18 cellular contexts compared by ENCODE assay signal in genomic region chr17:3575506-3575905, GRCh38. TPM values are rescaled to one million over a fixed set of nuclear protein-coding genes. Genes with fewer than 3 reads are reported as not detected.
DNase-seq lines count a peak whose midpoint lies in the region; ATAC-seq and TF ChIP-seq lines count a peak whose summit lies in the region.
"Had no signal": no experiment of that assay in that cellular context is flagged by ENCODE, and none has a peak within 500 bp of the region (broad histone marks: within the 10 kb centered on the region; RNA-seq: fewer than 3 reads in every experiment).

No MANE protein-coding gene starts in this region.

- H3K27ac ChIP-seq in Panc1 (ENCODE audit: low read length) (no peak overlapping the region), suprapubic skin (peak overlapping the region; percentile 29)
- H3K27ac ChIP-seq: SJSA1, VCaP had no signal

- ATAC-seq in Panc1 = no peak
- no peak for ATAC-seq in activated T-cell treated with anti-CD3 and anti-CD28 coated beads, Interleukin-2, amount 50 U/mL, for 4 hours
- ATAC-seq: activated CD8-positive, alpha-beta memory T cell treated with anti-CD3 and anti-CD28 coated beads, Interleukin-2, amount 10 ng/mL, durations not matched to agents 7 days and 5 days; right cardiac atrium; stimulated activated memory B cell treated with anti-CD40 and anti-IgM and Interleukin-4, amounts not matched to agents 10 μg/mL and 1 μg/mL and 100 μg/mL, for 72 hours had no signal

- H3K36me3 ChIP-seq in Panc1 (ENCODE audit: control insufficient read depth, insufficient read depth, low read length) = no peaks in the 10 kb centered on the region
- peaks cover 54% of the 10 kb centered on the region for H3K36me3 ChIP-seq in suprapubic skin
- no peaks in the 10 kb centered on the region; the same call in 1 of the 2 replicates for H3K36me3 ChIP-seq in HAP-1 (replicated peaks)
- H3K36me3 ChIP-seq: SJSA1 had no signal

- 57% methylated on average over 5 of the region's 5 CpGs for WGBS in suprapubic skin

- intact Hi-C loops in Panc1 (cut with micrococcal nuclease; ENCODE audit: unreplicated experiment) = no loop called here

- no peaks in the 10 kb centered on the region for H3K9me3 Mint-ChIP-seq in activated T-cell treated with anti-CD3 and anti-CD28 coated beads, Interleukin-2, amount 50 U/mL, for 4 hours
- H3K9me3 Mint-ChIP-seq: activated naive CD4-positive, alpha-beta T cell treated with anti-CD3 and anti-CD28 coated beads, Interleukin-2, amount 50 U/mL, for 24 hours; stimulated activated memory B cell treated with anti-CD40 and anti-IgM and Interleukin-4, amounts not matched to agents 10 μg/mL and 1 μg/mL and 100 μg/mL, for 72 hours had no signal

- H3K9me3 ChIP-seq in Panc1 (ENCODE audit: control insufficient read depth, insufficient read depth, low read depth, low read length) = no peaks in the 10 kb centered on the region
- no peaks in the 10 kb centered on the region for H3K9me3 ChIP-seq in suprapubic skin
- no peaks in the 10 kb centered on the region for H3K9me3 ChIP-seq in HAP-1
- H3K9me3 ChIP-seq: SJSA1 had no signal

- H3K27me3 ChIP-seq in Panc1 (ENCODE audit: control insufficient read depth, insufficient read depth, low read length) = no peaks in the 10 kb centered on the region
- H3K27me3 ChIP-seq in suprapubic skin = no peaks in the 10 kb centered on the region
- no peaks in the 10 kb centered on the region for H3K27me3 ChIP-seq in HAP-1 (ENCODE audit: low read depth)
- H3K27me3 ChIP-seq: SJSA1 had no signal

- TF ChIP-seq CTCF in Panc1 (IDR thresholded peaks at IDR 0.05) (no peak), epithelial cell of esophagus (IDR thresholded peaks at IDR 0.05; ENCODE audit: insufficient read depth, low read depth, low read length, missing control alignments) (no peak), suprapubic skin (IDR thresholded peaks at IDR 0.05) (no peak)

- H3K27me3 Mint-ChIP-seq in activated T-cell treated with anti-CD3 and anti-CD28 coated beads, Interleukin-2, amount 50 U/mL, for 4 hours (ENCODE audit: low read depth) = no peaks in the 10 kb centered on the region
- H3K27me3 Mint-ChIP-seq: activated CD8-positive, alpha-beta memory T cell treated with anti-CD3 and anti-CD28 coated beads, Interleukin-2, amount 10 ng/mL, durations not matched to agents 7 days and 5 days; activated naive CD4-positive, alpha-beta T cell treated with anti-CD3 and anti-CD28 coated beads, Interleukin-2, amount 50 U/mL, for 24 hours; stimulated activated memory B cell treated with anti-CD40 and anti-IgM and Interleukin-4, amounts not matched to agents 10 μg/mL and 1 μg/mL and 100 μg/mL, for 72 hours had no signal

- POLR2A ChIA-PET in Panc1 (lab: Charles Lee) = no interaction called here

- H3K4me3 ChIP-seq in Panc1 (ENCODE audit: low read depth in 2 of 2, low read length in 2 of 2) (no peak overlapping the region), epithelial cell of esophagus (ENCODE audit: low read length) (no peak overlapping the region), suprapubic skin (no peak overlapping the region), HAP-1 (no peak overlapping the region)
- H3K4me3 ChIP-seq: SJSA1 had no signal

- H3K4me3 Mint-ChIP-seq in activated T-cell treated with anti-CD3 and anti-CD28 coated beads, Interleukin-2, amount 50 U/mL, for 4 hours = no peak overlapping the region
- H3K4me3 Mint-ChIP-seq: activated CD8-positive, alpha-beta memory T cell treated with anti-CD3 and anti-CD28 coated beads, Interleukin-2, amount 10 ng/mL, durations not matched to agents 7 days and 5 days; activated naive CD4-positive, alpha-beta T cell treated with anti-CD3 and anti-CD28 coated beads, Interleukin-2, amount 50 U/mL, for 24 hours; stimulated activated memory B cell treated with anti-CD40 and anti-IgM and Interleukin-4, amounts not matched to agents 10 μg/mL and 1 μg/mL and 100 μg/mL, for 72 hours had no signal

- CTCF ChIA-PET in Panc1 (lab: Charles Lee) = no interaction called here

- H3K4me1 ChIP-seq in Panc1 (ENCODE audit: control insufficient read depth, insufficient read depth, low read length) = no peaks in the 10 kb centered on the region
- no peaks in the 10 kb centered on the region for H3K4me1 ChIP-seq in suprapubic skin
- H3K4me1 ChIP-seq in HAP-1 = no peaks in the 10 kb centered on the region
- H3K4me1 ChIP-seq: SJSA1 had no signal

- BruUV-seq in Panc1 (replicated peaks; lab: Mats Ljungman, UMichigan) = no TSS peak

- H3K4me1 Mint-ChIP-seq in activated T-cell treated with anti-CD3 and anti-CD28 coated beads, Interleukin-2, amount 50 U/mL, for 4 hours (ENCODE audit: low read depth) = no peaks in the 10 kb centered on the region
- H3K4me1 Mint-ChIP-seq: activated CD8-positive, alpha-beta memory T cell treated with anti-CD3 and anti-CD28 coated beads, Interleukin-2, amount 10 ng/mL, durations not matched to agents 7 days and 5 days; activated naive CD4-positive, alpha-beta T cell treated with anti-CD3 and anti-CD28 coated beads, Interleukin-2, amount 50 U/mL, for 24 hours; stimulated activated memory B cell treated with anti-CD40 and anti-IgM and Interleukin-4, amounts not matched to agents 10 μg/mL and 1 μg/mL and 100 μg/mL, for 72 hours had no signal

- TF ChIP-seq POLR2A in suprapubic skin (IDR thresholded peaks at IDR 0.05) = no peak

- peaks cover 6% of the 10 kb centered on the region for H3K36me3 Mint-ChIP-seq in activated T-cell treated with anti-CD3 and anti-CD28 coated beads, Interleukin-2, amount 50 U/mL, for 4 hours (ENCODE audit: insufficient read depth)
- H3K36me3 Mint-ChIP-seq: activated CD8-positive, alpha-beta memory T cell treated with anti-CD3 and anti-CD28 coated beads, Interleukin-2, amount 10 ng/mL, durations not matched to agents 7 days and 5 days had no signal

- no peak for TF ChIP-seq EP300 in suprapubic skin (IDR thresholded peaks at IDR 0.05)

- DNase-seq in SIG-M5 treated with dmso at 0.1 percent for 504 hours (lab: John Stamatoyannopoulos, UW; ENCODE audit: unreplicated experiment) (peak; percentile 13), SIG-M5 (lab: John Stamatoyannopoulos, UW) (no peak), Panc1 (ENCODE audit: low read depth, low spot score) (peak; percentile 76), epithelial cell of esophagus (ENCODE audit: low read depth) (peak; percentile 90), suprapubic skin (ENCODE audit: low spot score in 2 of 2) (no peak), HAP-1 (ENCODE audit: low spot score in 2 of 2) (no peak), UCSD-AML1 (lab: John Stamatoyannopoulos, UW; ENCODE audit: unreplicated experiment) (no peak)
- DNase-seq in activated T-cell treated with anti-CD3 and anti-CD28 coated beads, Interleukin-2, amount 50 U/mL, for 4 hours = no peak
- DNase-seq: 8988T; activated CD8-positive, alpha-beta memory T cell treated with anti-CD3 and anti-CD28 coated beads, Interleukin-2, amount 10 ng/mL, durations not matched to agents 7 days and 5 days; Calu3; NCI-H774; right cardiac atrium; stimulated activated CD4-positive, alpha-beta T cell treated with anti-CD3 and anti-CD28 coated beads, Interleukin-4, amount 100 ng/mL, for 4 hours had no signal

- in situ Hi-C loops in Panc1 (cut with HindIII; ENCODE audit: low pct_unique_long_range_greater_than_20kb, low sequenced_read_pairs) (no loop called here), HAP-1 (cut with MboI; ENCODE audit: low sequenced_read_pairs) (no loop called here)

RNA-seq across cellular contexts. Expression of gene TRPV3, which starts 17.9 kb away (rescaled TPM):
- total RNA-seq in Panc1 (2021; ENCODE audit: unreplicated experiment) = 0.31 TPM
- 0.42 TPM for polyA plus RNA-seq in Panc1 (2012; ENCODE audit: insufficient read length)
- total RNA-seq in suprapubic skin = 10 to 100 TPM; 25.6 to 45.4 (median 34.4) TPM
- under 1 TPM; 0.45 to 0.84 (median 0.73) TPM for total RNA-seq in activated T-cell treated with anti-CD3 and anti-CD28 coated beads, Interleukin-2, amount 50 U/mL, for 4 hours
- total RNA-seq: SJSA1 had no signal

RNA-seq across cellular contexts. Expression of gene TRPV1, which starts 33.7 kb away (rescaled TPM):
- total RNA-seq in Panc1 (2021; ENCODE audit: unreplicated experiment) = 3.4 TPM
- 2.4 TPM for polyA plus RNA-seq in Panc1 (2012; ENCODE audit: insufficient read length)
- total RNA-seq in suprapubic skin = 10 to 100 TPM in 2 of 4 donors, 1 to 10 TPM in 2; 3.2 to 15.8 (median 7.1) TPM
- total RNA-seq in activated T-cell treated with anti-CD3 and anti-CD28 coated beads, Interleukin-2, amount 50 U/mL, for 4 hours = 1 to 10 TPM in 2 of 3 donors, under 1 TPM in 1; 0.96 to 1.4 (median 1.2) TPM

Comparison
In these comparisons a context has a peak if more than half of its experiments do, and no peak if none do; other contexts are left out.
1. DNase-seq: peak in SIG-M5 treated with dmso at 0.1 percent for 504 hours (single experiment), Panc1 (single experiment) and epithelial cell of esophagus (single experiment); none in SIG-M5 (single experiment), suprapubic skin (0 of 2), HAP-1 (0 of 2), activated T-cell treated with anti-CD3 and anti-CD28 coated beads, Interleukin-2, amount 50 U/mL, for 4 hours (single experiment) and UCSD-AML1 (single experiment).
2. RNA of gene TRPV3, which starts 17.9 kb away (total RNA-seq): 25.6 to 45.4 TPM in suprapubic skin; 0.45 to 0.84 TPM in activated T-cell treated with anti-CD3 and anti-CD28 coated beads, Interleukin-2, amount 50 U/mL, for 4 hours and 0.31 TPM in Panc1 (single experiment); every median in the first group is over 10 times any median in the second.